1 cellular context compared by ENCODE assay signal in genomic region chr1:35932158-35932636, GRCh38.
TF ChIP-seq lines count a peak whose summit lies in the region.

No MANE protein-coding gene starts in this region.

TF ChIP-seq in GM12878, 131 proteins besides CTCF, POLR2A, EP300 and RAD21:
- no peak for TF ChIP-seq HSF1 (IDR thresholded peaks at IDR 0.05; ENCODE audit: low read depth, low read length)
- TF ChIP-seq ESRRA (IDR thresholded peaks at IDR 0.05; ENCODE audit: low read length) = no peak
- TF ChIP-seq ZBED1 (IDR thresholded peaks at IDR 0.05; ENCODE audit: borderline replicate concordance) = no peak
- TF ChIP-seq TCF7 (IDR thresholded peaks at IDR 0.05; ENCODE audit: borderline replicate concordance) = no peak
- no peak for TF ChIP-seq IRF3 (IDR thresholded peaks at IDR 0.05)
- TF ChIP-seq EED (IDR thresholded peaks at IDR 0.05; ENCODE audit: low read depth) = no peak
- no peak for TF ChIP-seq RELA (IDR thresholded peaks at IDR 0.05; ENCODE audit: borderline replicate concordance, partially characterized antibody)
TF ChIP-seq in GM12878: peak in this region for 0.
